Comparison of ENCODE assay signal across 15 cellular contexts in genomic region chr15:87478688-87479072, GRCh38.
A peak's percentile ranks its signal among the peaks of the same experiment; 100 is the strongest.
DNase-seq lines count a peak whose midpoint lies in the region; ATAC-seq and TF ChIP-seq lines count a peak whose summit lies in the region.
"Had no signal": no experiment of that assay in that cellular context is flagged by ENCODE, and none has a peak within 500 bp of the region (broad histone marks: within the 10 kb centered on the region; RNA-seq: fewer than 3 reads in every experiment).

No MANE protein-coding gene starts in this region.

- H3K4me3 ChIP-seq in BE2C (ENCODE audit: low read depth, low read length) (peak overlapping the region; percentile 65; the same call in 1 of the 2 replicates), psoas muscle (no peak overlapping the region)

- H3K27me3 ChIP-seq in BE2C = no peaks in the 10 kb centered on the region
- no peaks in the 10 kb centered on the region for H3K27me3 ChIP-seq in psoas muscle (ENCODE audit: insufficient read depth in 3 of 3, low read length in 2 of 3)

- no peaks in the 10 kb centered on the region for H3K27me3 Mint-ChIP-seq in brain
- H3K27me3 Mint-ChIP-seq in type B pancreatic cell = peaks cover 4% of the 10 kb centered on the region
- H3K27me3 Mint-ChIP-seq: B cell had no signal

- intact Hi-C loops in psoas muscle (cut with DNase I) = no loop called here
- intact Hi-C loops in head of caudate nucleus (cut with DNase I) = no loop called here

- H3K4me1 ChIP-seq in BE2C (peaks cover 38% of the 10 kb centered on the region), psoas muscle (no peaks in the 10 kb centered on the region)

- no peak for TF ChIP-seq CTCF in BE2C (IDR thresholded peaks at IDR 0.05; ENCODE audit: low read depth, low read length)
- TF ChIP-seq CTCF in brain (conservative IDR thresholded peaks at IDR 0.05) = no peak
- TF ChIP-seq CTCF in psoas muscle (IDR thresholded peaks at IDR 0.05) = no peak
- TF ChIP-seq CTCF in type B pancreatic cell (conservative IDR thresholded peaks at IDR 0.05) = peak; percentile 3

- H3K27ac ChIP-seq in psoas muscle = peak overlapping the region; percentile 38
- no peak overlapping the region for H3K27ac ChIP-seq in substantia nigra (ENCODE audit: low read depth, low read length, poor library complexity, severe bottlenecking)
- H3K27ac ChIP-seq: C4-2B, HL-60 had no signal

- H3K27ac Mint-ChIP-seq in brain (peak overlapping the region in 3 of 5 experiments; percentile 86 to 95 (median 88)), type B pancreatic cell (no peak overlapping the region)
- H3K27ac Mint-ChIP-seq: B cell; CD8-positive, alpha-beta T cell had no signal

- ATAC-seq in psoas muscle = peak; percentile 35 to 74 (median 67)
- ATAC-seq: CD8-positive, alpha-beta T cell had no signal

- H3K36me3 Mint-ChIP-seq in brain (no peaks in the 10 kb centered on the region), type B pancreatic cell (no peaks in the 10 kb centered on the region)
- H3K36me3 Mint-ChIP-seq: CD8-positive, alpha-beta T cell had no signal

- H3K36me3 ChIP-seq in BE2C (no peaks in the 10 kb centered on the region), psoas muscle (ENCODE audit: insufficient read depth in 1 of 2, low read depth in 1 of 2) (no peaks in the 10 kb centered on the region)

- H3K4me1 Mint-ChIP-seq in brain (peaks cover 26% of the 10 kb centered on the region), type B pancreatic cell (ENCODE audit: unreplicated experiment) (peaks cover 9% of the 10 kb centered on the region)
- H3K4me1 Mint-ChIP-seq: B cell had no signal

- H3K4me3 Mint-ChIP-seq in brain = peak overlapping the region in 1 of 5 experiments; percentile 56
- no peak overlapping the region for H3K4me3 Mint-ChIP-seq in type B pancreatic cell
- H3K4me3 Mint-ChIP-seq: B cell; CD8-positive, alpha-beta T cell had no signal

- H3K9me3 Mint-ChIP-seq in brain (peaks cover 0 to 5% (median 0%) of the 10 kb centered on the region in 5 experiments), type B pancreatic cell (peaks cover 5% of the 10 kb centered on the region)
- H3K9me3 Mint-ChIP-seq: HFFc6 had no signal

- DNase-seq in BE2C (no peak), psoas muscle (no peak), type B pancreatic cell (ENCODE audit: extremely low spot score, unreplicated experiment) (no peak), head of caudate nucleus (no peak), substantia nigra (lab: John Stamatoyannopoulos, UW) (no peak)
- DNase-seq in stimulated activated CD4-positive, alpha-beta T cell treated with anti-CD3 and anti-CD28 coated beads, Interleukin-4, amount 100 ng/mL, for 4 hours = no peak
- DNase-seq: CD8-positive, alpha-beta T cell; COR-L47; GF-D8; HCEC 1CT had no signal

- H3K9me3 ChIP-seq in BE2C = no peaks in the 10 kb centered on the region
- no peaks in the 10 kb centered on the region for H3K9me3 ChIP-seq in psoas muscle

- 49 to 59% (median 52%) methylated on average over 2 of the region's 2 CpGs for WGBS in psoas muscle, 3 donors
